In the genomic region with DNA sequence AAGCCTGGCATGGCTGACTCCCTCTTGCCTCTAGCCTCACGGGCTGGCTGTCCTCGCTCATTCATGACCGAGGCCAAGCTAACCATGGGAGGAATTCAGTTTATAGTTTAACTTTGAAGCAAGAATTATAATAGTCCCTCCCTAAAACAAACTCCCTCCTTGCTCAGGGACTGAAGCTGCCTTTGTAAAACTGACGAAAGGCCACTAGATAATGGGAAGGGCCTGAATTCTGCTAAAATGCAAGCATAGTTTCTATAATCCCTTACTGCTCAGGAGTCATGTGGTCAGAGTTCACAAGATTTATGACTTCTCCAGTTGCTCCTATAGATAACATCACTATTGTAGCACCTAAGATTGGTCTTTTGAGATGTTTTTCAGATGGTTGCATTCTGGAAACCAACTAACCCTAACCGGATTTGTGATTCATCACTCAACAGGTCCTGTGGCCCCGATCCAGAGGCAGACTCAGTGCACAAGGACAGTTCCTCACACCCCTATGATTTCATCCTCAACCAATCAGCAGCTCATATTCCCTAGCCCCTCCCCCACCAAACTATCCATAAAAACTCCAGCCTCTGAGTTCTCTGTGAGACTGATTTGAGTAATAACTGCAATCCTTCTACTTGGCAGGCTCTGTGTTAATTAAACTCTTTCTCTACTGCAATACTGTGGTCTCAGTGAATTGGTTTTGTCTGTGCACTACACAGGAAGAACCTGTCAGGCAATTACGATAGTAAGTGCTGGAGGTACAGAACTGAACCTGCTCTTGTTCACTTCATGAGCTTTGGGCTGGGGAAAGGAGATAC, we compare ENCODE assay signal across 14 cellular contexts. TPM values are rescaled to one million over a fixed set of nuclear protein-coding genes. Genes with fewer than 3 reads are reported as not detected.
DNase-seq lines count a peak whose midpoint lies in the region; ATAC-seq and TF ChIP-seq lines count a peak whose summit lies in the region.
"Had no signal": no experiment of that assay in that cellular context is flagged by ENCODE, and none has a peak within 500 bp of the region (broad histone marks: within the 10 kb centered on the region; RNA-seq: fewer than 3 reads in every experiment).

No MANE protein-coding gene starts in this region.

- H3K9me3 ChIP-seq in HEK293 (ENCODE audit: control insufficient read depth, insufficient read depth, low read depth, low read length) = no peaks in the 10 kb centered on the region

- H3K4me3 Mint-ChIP-seq in effector memory CD8-positive, alpha-beta T cell = no peak overlapping the region
- H3K4me3 Mint-ChIP-seq: activated T-cell treated with anti-CD3 and anti-CD28 coated beads, Interleukin-2, amount 50 U/mL, for 72 hours; CD8-positive, alpha-beta memory T cell; neural crest cell had no signal

- no peaks in the 10 kb centered on the region for H3K36me3 ChIP-seq in HEK293 (ENCODE audit: control insufficient read depth in 2 of 2, insufficient read depth in 1 of 2, low read length in 2 of 2)

- peak; percentile 37 for DNase-seq in RPMI7951 (ENCODE audit: low read depth)
- peak; percentile 79 for DNase-seq in fibroblast of mammary gland (ENCODE audit: low read depth)
- peak; percentile 32 for DNase-seq in skeletal muscle cell (ENCODE audit: low read depth)
- DNase-seq in effector memory CD8-positive, alpha-beta T cell = no peak
- no peak for DNase-seq in NCI-H774 (lab: John Stamatoyannopoulos, UW)
- DNase-seq in Right ventricle myocardium superior = no peak
- DNase-seq: activated T-cell treated with anti-CD3 and anti-CD28 coated beads, Interleukin-2, amount 50 U/mL, for 72 hours; CD8-positive, alpha-beta memory T cell; H7; Kasumi-1; SHP77 treated with DMSO at 0.1 percent for 48 hours had no signal

- peaks cover 32 to 35% of the 10 kb centered on the region in 2 donors for H3K27me3 Mint-ChIP-seq in effector memory CD8-positive, alpha-beta T cell

- H3K4me1 Mint-ChIP-seq in effector memory CD8-positive, alpha-beta T cell (ENCODE audit: low read depth in 2 of 2) = no peaks in the 10 kb centered on the region
- H3K4me1 Mint-ChIP-seq: CD8-positive, alpha-beta memory T cell; neural crest cell had no signal

- no peaks in the 10 kb centered on the region for H3K4me1 ChIP-seq in HEK293 (ENCODE audit: control insufficient read depth, insufficient read depth, low read length)

- no peak for ATAC-seq in effector memory CD8-positive, alpha-beta T cell (replicated peaks)
- ATAC-seq in Right ventricle myocardium superior (ENCODE audit: poor library complexity) (no peak), HG03108 (IDR thresholded peaks at IDR 0.05; ENCODE audit: unreplicated experiment) (no peak)
- ATAC-seq: activated T-cell treated with anti-CD3 and anti-CD28 coated beads, Interleukin-2, amount 50 U/mL, for 72 hours had no signal

- H3K9me3 Mint-ChIP-seq in effector memory CD8-positive, alpha-beta T cell = no peaks in the 10 kb centered on the region
- H3K9me3 Mint-ChIP-seq: activated T-cell treated with anti-CD3 and anti-CD28 coated beads, Interleukin-2, amount 50 U/mL, for 72 hours; neural crest cell had no signal

- H3K27ac Mint-ChIP-seq in effector memory CD8-positive, alpha-beta T cell = no peak overlapping the region
- H3K27ac Mint-ChIP-seq: activated T-cell treated with anti-CD3 and anti-CD28 coated beads, Interleukin-2, amount 50 U/mL, for 72 hours; CD8-positive, alpha-beta memory T cell had no signal

- CTCF ChIA-PET in HEK293 (lab: Yijun Ruan, JAX) = no interaction called here

- H3K27ac ChIP-seq in HEK293 (ENCODE audit: extremely low read depth, low read depth, low read length) = no peak overlapping the region

- H3K36me3 Mint-ChIP-seq in effector memory CD8-positive, alpha-beta T cell (ENCODE audit: insufficient read depth) = no peaks in the 10 kb centered on the region
- H3K36me3 Mint-ChIP-seq: CD8-positive, alpha-beta memory T cell had no signal

- TF ChIP-seq CTCF in HEK293 (tag by site-specific recombination; IDR thresholded peaks at IDR 0.05) (no peak), fibroblast of mammary gland (conservative IDR thresholded peaks at IDR 0.05; ENCODE audit: control insufficient read depth, insufficient read depth, low read depth, low read length) (no peak)

- POLR2A ChIA-PET in HEK293 (lab: Yijun Ruan, JAX) = no interaction called here

- H3K4me3 ChIP-seq in HEK293 (ENCODE audit: low read depth, low read length) (no peak overlapping the region), fibroblast of mammary gland (ENCODE audit: control insufficient read depth, low read depth, low read length) (no peak overlapping the region), skeletal muscle cell (ENCODE audit: low read depth, low read length) (no peak overlapping the region)

- intact Hi-C loops in Right ventricle myocardium superior (cut with DNase I) = no loop called here

TF ChIP-seq in HEK293, 187 proteins besides CTCF, POLR2A, EP300 and RAD21:
- TF ChIP-seq SCRT2 (tag by site-specific recombination; IDR thresholded peaks at IDR 0.05) (peak; percentile 78), SETDB1 (IDR thresholded peaks at IDR 0.05; ENCODE audit: insufficient read length, low read length) (peak; percentile 85), TRIM28 (IDR thresholded peaks at IDR 0.05; ENCODE audit: borderline replicate concordance, low read length) (peak; percentile 84; the same call in 1 of the 2 replicates), MZF1 (tag by site-specific recombination; IDR thresholded peaks at IDR 0.05; ENCODE audit: borderline replicate concordance) (no peak)

RNA-seq across cellular contexts. Expression of a gene that starts 26.4 kb away (rescaled TPM):
- 0.29 and 1.4 TPM in 2 replicates for total RNA-seq in RPMI7951 (2014; rRNA removed; shearing (Covaris generic))
- not detected for total RNA-seq in Right ventricle myocardium superior

Comparison
In these comparisons a context has a peak if more than half of its experiments do, and no peak if none do; other contexts are left out.
1. DNase-seq: peak in RPMI7951 (single experiment), fibroblast of mammary gland (single experiment) and skeletal muscle cell (single experiment); none in effector memory CD8-positive, alpha-beta T cell (0 of 3), NCI-H774 (single experiment) and Right ventricle myocardium superior (single experiment).